ENCODE assay signal across 8 cellular contexts in the genomic region with DNA sequence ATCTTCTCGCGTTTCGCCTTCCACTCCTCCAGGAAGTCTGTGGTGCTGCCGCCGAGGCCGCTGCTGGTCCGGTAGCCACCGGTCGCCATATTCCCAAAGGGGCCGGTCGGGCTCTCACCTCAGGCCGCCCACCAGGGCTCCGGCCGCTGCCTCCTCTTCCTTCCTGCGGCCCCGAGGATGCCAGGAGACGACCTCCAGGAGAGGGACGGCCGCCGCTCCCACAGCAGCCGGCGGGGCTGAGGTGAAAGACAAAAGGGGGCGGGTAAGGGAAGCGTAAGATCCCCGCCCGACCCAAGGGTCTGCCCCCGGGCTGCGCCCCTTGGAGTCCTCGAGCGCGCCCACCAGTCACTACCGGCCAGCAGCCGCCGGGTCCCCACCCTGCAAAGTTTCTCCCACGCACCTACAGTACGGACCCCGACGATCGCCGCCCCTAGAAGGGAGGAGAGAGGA. TPM values are rescaled to one million over a fixed set of nuclear protein-coding genes. Genes with fewer than 3 reads are reported as not detected.
A peak's percentile ranks its signal among the peaks of the same experiment; 100 is the strongest.
DNase-seq lines count a peak whose midpoint lies in the region; ATAC-seq and TF ChIP-seq lines count a peak whose summit lies in the region.

No MANE protein-coding gene starts in this region.

- in situ Hi-C loops in KBM-7 (cut with MboI; ENCODE audit: low pct_unique_long_range_greater_than_20kb, low sequenced_read_pairs) = no loop called here

- TF ChIP-seq POLR2A in adrenal gland (IDR thresholded peaks at IDR 0.05) = no peak

- peak overlapping the region; percentile 51 to 95 (median 74) for H3K4me3 ChIP-seq in adrenal gland
- H3K4me3 ChIP-seq in subcutaneous abdominal adipose tissue (ENCODE audit: low read depth in 1 of 5, low read length in 5 of 5) = peak overlapping the region in 4 of 5 donors; percentile 70 to 88 (median 85)

- ATAC-seq in activated CD4-positive, CD25-positive, alpha-beta regulatory T cell treated with anti-CD3 and anti-CD28 coated beads, Interleukin-2, amount 50 U/mL, for 24 hours = peak; percentile 6
- ATAC-seq in GM21737 (IDR thresholded peaks at IDR 0.05; ENCODE audit: unreplicated experiment) = peak; percentile 27

- H3K9me3 ChIP-seq in adrenal gland (replicated peaks in 1 of 3) (no peaks in the 10 kb centered on the region), subcutaneous abdominal adipose tissue (ENCODE audit: control insufficient read depth in 5 of 5, low read length in 5 of 5) (no peaks in the 10 kb centered on the region)

- H3K9ac ChIP-seq in subcutaneous abdominal adipose tissue (ENCODE audit: low read length in 5 of 5) = peak overlapping the region in 4 of 5 donors; percentile 57 to 81 (median 66)

- H3K27me3 ChIP-seq in adrenal gland (no peaks in the 10 kb centered on the region), layer of hippocampus (ENCODE audit: control insufficient read depth, insufficient read depth, low read length) (peaks cover 4% of the 10 kb centered on the region), subcutaneous abdominal adipose tissue (ENCODE audit: control insufficient read depth in 5 of 5, insufficient read depth in 4 of 5, low read length in 5 of 5) (peaks cover 0 to 2% (median 0%) of the 10 kb centered on the region in 5 donors)

- H3K4me1 ChIP-seq in adrenal gland (replicated peaks in 1 of 2) = peaks cover 4 to 33% of the 10 kb centered on the region in 2 donors
- H3K4me1 ChIP-seq in subcutaneous abdominal adipose tissue (ENCODE audit: control insufficient read depth in 5 of 5, insufficient read depth in 5 of 5, low read length in 5 of 5) = peaks cover 2 to 31% (median 27%) of the 10 kb centered on the region in 5 donors

- WGBS in adrenal gland, 4 donors = 0 to 3% (median 0%) methylated on average over 9 to 40 of the region's 40 CpGs; no CpG with 5 or more reads in 1 of the 4 donors

- H3K27ac ChIP-seq in adrenal gland (peak overlapping the region; percentile 50 to 97 (median 87)), layer of hippocampus (ENCODE audit: low read depth, low read length) (peak overlapping the region; percentile 4), subcutaneous abdominal adipose tissue (ENCODE audit: low read depth, low read length) (peak overlapping the region; percentile 74)

- DNase-seq in activated CD4-positive, CD25-positive, alpha-beta regulatory T cell treated with anti-CD3 and anti-CD28 coated beads, Interleukin-2, amount 50 U/mL, for 72 hours = no peak
- DNase-seq in KBM-7 (peak; percentile 68), adrenal gland (peak; percentile 23 to 54 (median 40)), NCI-H748 (lab: John Stamatoyannopoulos, UW; ENCODE audit: unreplicated experiment) (no peak)

- TF ChIP-seq CTCF in adrenal gland (IDR thresholded peaks at IDR 0.05) = no peak

- H3K36me3 ChIP-seq in adrenal gland (replicated peaks in 1 of 2) (no peaks in the 10 kb centered on the region), subcutaneous abdominal adipose tissue (ENCODE audit: control insufficient read depth in 5 of 5, insufficient read depth in 5 of 5, low read length in 5 of 5) (no peaks in the 10 kb centered on the region)

- intact Hi-C loops in adrenal gland (cut with DNase I) = no loop called here

RNA-seq across cellular contexts. Expression of a gene that starts 0.6 kb away (rescaled TPM):
- 10 to 100 TPM; 15.1 to 63.7 (median 32.8) TPM for total RNA-seq in adrenal gland
- polyA plus RNA-seq in adrenal gland = 10 to 100 TPM; 15.5 to 17.2 (median 16.5) TPM

Comparison
In these comparisons a context has a peak if more than half of its experiments do, and no peak if none do; other contexts are left out.
1. DNase-seq: peak in KBM-7 (single experiment) and adrenal gland (7 of 7); none in activated CD4-positive, CD25-positive, alpha-beta regulatory T cell treated with anti-CD3 and anti-CD28 coated beads, Interleukin-2, amount 50 U/mL, for 72 hours (single experiment) and NCI-H748 (single experiment).
2. H3K27ac ChIP-seq: peak in every context shown above with its lines; median percentile 87 in adrenal gland; 74 in subcutaneous abdominal adipose tissue; 4 in layer of hippocampus.